ENCODE assay signal across 1 cellular context in the genomic region with DNA sequence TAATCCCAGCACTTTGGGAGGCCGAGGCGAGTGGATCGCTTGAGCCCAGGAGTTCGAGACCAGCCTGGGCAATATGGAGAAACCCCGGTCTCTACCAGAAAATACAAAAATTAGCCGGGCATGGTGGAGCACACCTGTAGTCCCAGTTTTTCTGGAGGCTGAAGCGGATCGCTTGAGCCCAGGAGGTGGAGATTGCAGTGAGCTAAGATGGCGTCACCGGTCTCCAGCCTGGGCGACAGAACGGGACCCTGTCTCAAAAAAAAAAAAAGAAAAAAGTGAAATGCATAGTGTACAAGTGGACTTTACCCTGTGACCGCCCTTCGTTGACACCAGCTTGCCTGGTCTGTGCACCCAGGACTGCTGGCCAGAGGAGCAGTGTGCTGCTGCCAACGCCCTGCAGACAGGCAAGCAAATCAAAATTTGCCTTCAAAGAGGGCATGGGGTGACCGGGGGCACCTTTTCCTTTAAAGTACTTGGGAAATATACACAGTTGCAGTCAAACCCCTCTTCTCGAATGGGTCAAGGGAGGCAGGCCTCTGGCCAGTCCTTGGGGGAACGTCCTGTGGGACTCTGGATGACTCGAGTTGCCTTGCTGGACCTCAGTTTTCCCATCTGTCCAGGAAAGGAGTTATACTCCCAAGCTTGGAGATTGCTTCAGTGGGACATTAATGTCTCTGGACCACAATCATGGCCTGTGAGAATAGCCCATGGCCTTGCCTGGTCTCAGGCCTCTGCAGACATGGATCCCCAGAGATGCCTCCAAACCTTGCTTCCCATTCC.
TF ChIP-seq lines count a peak whose summit lies in the region.

No MANE protein-coding gene starts in this region.

TF ChIP-seq in HepG2, 621 proteins besides CTCF, POLR2A, EP300 and RAD21 (continued from another document and continues in another):
- TF ChIP-seq ZFP91 (CRISPR knock-in tag; IDR thresholded peaks at IDR 0.05; ENCODE audit: borderline replicate concordance) = no peak
- no peak for TF ChIP-seq SYNCRIP (IDR thresholded peaks at IDR 0.05; ENCODE audit: insufficient read depth, low read depth, low read length)
- 0 out of 2 replicates have a peak, but pooled peaks have one; percentile 14 for TF ChIP-seq KDM6A (CRISPR knock-in tag; IDR thresholded peaks at IDR 0.05; ENCODE audit: low read depth)
- no peak for TF ChIP-seq GLMP (CRISPR knock-in tag; IDR thresholded peaks at IDR 0.05; ENCODE audit: borderline replicate concordance)
- no peak for TF ChIP-seq ZNF343 (CRISPR knock-in tag; IDR thresholded peaks at IDR 0.05)
- TF ChIP-seq, protein P1, sequence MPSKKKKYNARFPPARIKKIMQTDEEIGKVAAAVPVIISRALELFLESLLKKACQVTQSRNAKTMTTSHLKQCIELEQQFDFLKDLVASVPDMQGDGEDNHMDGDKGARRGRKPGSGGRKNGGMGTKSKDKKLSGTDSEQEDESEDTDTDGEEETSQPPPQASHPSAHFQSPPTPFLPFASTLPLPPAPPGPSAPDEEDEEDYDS (CRISPR knock-in tag; IDR thresholded peaks at IDR 0.05) = 0 out of 2 replicates have a peak, but pooled peaks have one; percentile 27
- peak; percentile 25 to 50; a peak in 3 of 4 replicates for TF ChIP-seq HMGXB4 (CRISPR knock-in tag; IDR thresholded peaks at IDR 0.05; ENCODE audit: borderline replicate concordance in 1 of 2, low read depth in 1 of 2)
- TF ChIP-seq RFXANK (CRISPR knock-in tag; IDR thresholded peaks at IDR 0.05) = no peak
- TF ChIP-seq ZKSCAN1 (IDR thresholded peaks at IDR 0.05; ENCODE audit: low read length) = no peak
- no peak for TF ChIP-seq ZNF850 (CRISPR knock-in tag; conservative IDR thresholded peaks at IDR 0.05)
- TF ChIP-seq ZNF251 (CRISPR knock-in tag; IDR thresholded peaks at IDR 0.05) = no peak
- no peak for TF ChIP-seq ZBTB7B (CRISPR knock-in tag; IDR thresholded peaks at IDR 0.05)
- TF ChIP-seq CSRNP1 (CRISPR knock-in tag; IDR thresholded peaks at IDR 0.05) = no peak
- peak; percentile 47; the same call in 1 of the 2 replicates for TF ChIP-seq PHF8 (CRISPR knock-in tag; IDR thresholded peaks at IDR 0.05)
- TF ChIP-seq SMC3 (IDR thresholded peaks at IDR 0.05; ENCODE audit: low read length) = no peak
- TF ChIP-seq ZC3H4 (CRISPR knock-in tag; IDR thresholded peaks at IDR 0.05; ENCODE audit: borderline replicate concordance) = no peak
- 0 out of 2 replicates have a peak, but pooled peaks have one; percentile 19 for TF ChIP-seq ZSCAN9 (CRISPR knock-in tag; IDR thresholded peaks at IDR 0.05; ENCODE audit: borderline replicate concordance)
- TF ChIP-seq, protein P2, sequence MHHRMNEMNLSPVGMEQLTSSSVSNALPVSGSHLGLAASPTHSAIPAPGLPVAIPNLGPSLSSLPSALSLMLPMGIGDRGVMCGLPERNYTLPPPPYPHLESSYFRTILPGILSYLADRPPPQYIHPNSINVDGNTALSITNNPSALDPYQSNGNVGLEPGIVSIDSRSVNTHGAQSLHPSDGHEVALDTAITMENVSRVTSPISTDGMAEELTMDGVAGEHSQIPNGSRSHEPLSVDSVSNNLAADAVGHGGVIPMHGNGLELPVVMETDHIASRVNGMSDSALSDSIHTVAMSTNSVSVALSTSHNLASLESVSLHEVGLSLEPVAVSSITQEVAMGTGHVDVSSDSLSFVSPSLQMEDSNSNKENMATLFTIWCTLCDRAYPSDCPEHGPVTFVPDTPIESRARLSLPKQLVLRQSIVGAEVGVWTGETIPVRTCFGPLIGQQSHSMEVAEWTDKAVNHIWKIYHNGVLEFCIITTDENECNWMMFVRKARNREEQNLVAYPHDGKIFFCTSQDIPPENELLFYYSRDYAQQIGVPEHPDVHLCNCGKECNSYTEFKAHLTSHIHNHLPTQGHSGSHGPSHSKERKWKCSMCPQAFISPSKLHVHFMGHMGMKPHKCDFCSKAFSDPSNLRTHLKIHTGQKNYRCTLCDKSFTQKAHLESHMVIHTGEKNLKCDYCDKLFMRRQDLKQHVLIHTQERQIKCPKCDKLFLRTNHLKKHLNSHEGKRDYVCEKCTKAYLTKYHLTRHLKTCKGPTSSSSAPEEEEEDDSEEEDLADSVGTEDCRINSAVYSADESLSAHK (CRISPR knock-in tag; IDR thresholded peaks at IDR 0.05; ENCODE audit: borderline replicate concordance) = no peak
- peak; percentile 80 for TF ChIP-seq SAP130 (CRISPR knock-in tag; IDR thresholded peaks at IDR 0.05; ENCODE audit: low read depth)
- peak; percentile 85 for TF ChIP-seq TBX2 (CRISPR knock-in tag; IDR thresholded peaks at IDR 0.05; ENCODE audit: borderline replicate concordance)
- no peak for TF ChIP-seq ARNTL (CRISPR knock-in tag; IDR thresholded peaks at IDR 0.05)
- TF ChIP-seq RCOR2 (CRISPR knock-in tag; IDR thresholded peaks at IDR 0.05) = 0 out of 2 replicates have a peak, but pooled peaks have one; percentile 24
- TF ChIP-seq FOXM1 (CRISPR knock-in tag; IDR thresholded peaks at IDR 0.05) = no peak
- TF ChIP-seq ZNF280D (CRISPR knock-in tag; IDR thresholded peaks at IDR 0.05) = 0 out of 2 replicates have a peak, but pooled peaks have one; percentile 28
- TF ChIP-seq ELF1 (CRISPR knock-in tag; IDR thresholded peaks at IDR 0.05) = peak; percentile 15; the same call in 1 of the 2 replicates
- no peak for TF ChIP-seq GATA4 (IDR thresholded peaks at IDR 0.05; ENCODE audit: borderline replicate concordance, low read depth)
- no peak for TF ChIP-seq ZMYM2 (CRISPR knock-in tag; IDR thresholded peaks at IDR 0.05)
- TF ChIP-seq MAFK (conservative IDR thresholded peaks at IDR 0.05 in 1 of 2, IDR thresholded peaks at IDR 0.05 in 1 of 2; ENCODE audit: low read length in 2 of 2) = no peak
- TF ChIP-seq, protein P3, sequence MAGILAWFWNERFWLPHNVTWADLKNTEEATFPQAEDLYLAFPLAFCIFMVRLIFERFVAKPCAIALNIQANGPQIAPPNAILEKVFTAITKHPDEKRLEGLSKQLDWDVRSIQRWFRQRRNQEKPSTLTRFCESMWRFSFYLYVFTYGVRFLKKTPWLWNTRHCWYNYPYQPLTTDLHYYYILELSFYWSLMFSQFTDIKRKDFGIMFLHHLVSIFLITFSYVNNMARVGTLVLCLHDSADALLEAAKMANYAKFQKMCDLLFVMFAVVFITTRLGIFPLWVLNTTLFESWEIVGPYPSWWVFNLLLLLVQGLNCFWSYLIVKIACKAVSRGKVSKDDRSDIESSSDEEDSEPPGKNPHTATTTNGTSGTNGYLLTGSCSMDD (CRISPR knock-in tag; IDR thresholded peaks at IDR 0.05) = no peak
- peak; percentile 63; the same call in 1 of the 2 replicates for TF ChIP-seq FOXJ3 (CRISPR knock-in tag; IDR thresholded peaks at IDR 0.05; ENCODE audit: borderline replicate concordance)
- no peak for TF ChIP-seq ZNF598 (CRISPR knock-in tag; IDR thresholded peaks at IDR 0.05; ENCODE audit: borderline replicate concordance)
- TF ChIP-seq SALL1 (CRISPR knock-in tag; IDR thresholded peaks at IDR 0.05) = peak; percentile 76
- TF ChIP-seq, protein P4, sequence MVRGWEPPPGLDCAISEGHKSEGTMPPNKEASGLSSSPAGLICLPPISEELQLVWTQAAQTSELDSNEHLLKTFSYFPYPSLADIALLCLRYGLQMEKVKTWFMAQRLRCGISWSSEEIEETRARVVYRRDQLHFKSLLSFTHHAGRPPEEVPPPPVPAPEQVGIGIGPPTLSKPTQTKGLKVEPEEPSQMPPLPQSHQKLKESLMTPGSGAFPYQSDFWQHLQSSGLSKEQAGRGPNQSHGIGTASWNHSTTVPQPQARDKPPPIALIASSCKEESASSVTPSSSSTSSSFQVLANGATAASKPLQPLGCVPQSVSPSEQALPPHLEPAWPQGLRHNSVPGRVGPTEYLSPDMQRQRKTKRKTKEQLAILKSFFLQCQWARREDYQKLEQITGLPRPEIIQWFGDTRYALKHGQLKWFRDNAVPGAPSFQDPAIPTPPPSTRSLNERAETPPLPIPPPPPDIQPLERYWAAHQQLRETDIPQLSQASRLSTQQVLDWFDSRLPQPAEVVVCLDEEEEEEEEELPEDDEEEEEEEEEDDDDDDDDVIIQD (CRISPR knock-in tag; IDR thresholded peaks at IDR 0.05; ENCODE audit: low read depth) = 0 out of 2 replicates have a peak, but pooled peaks have one; percentile 53
- peak; percentile 35; the same call in 1 of the 2 replicates for TF ChIP-seq MIXL1 (CRISPR knock-in tag; IDR thresholded peaks at IDR 0.05)
- TF ChIP-seq ZNF703 (CRISPR knock-in tag; IDR thresholded peaks at IDR 0.05; ENCODE audit: borderline replicate concordance) = no peak
- TF ChIP-seq, protein P5, sequence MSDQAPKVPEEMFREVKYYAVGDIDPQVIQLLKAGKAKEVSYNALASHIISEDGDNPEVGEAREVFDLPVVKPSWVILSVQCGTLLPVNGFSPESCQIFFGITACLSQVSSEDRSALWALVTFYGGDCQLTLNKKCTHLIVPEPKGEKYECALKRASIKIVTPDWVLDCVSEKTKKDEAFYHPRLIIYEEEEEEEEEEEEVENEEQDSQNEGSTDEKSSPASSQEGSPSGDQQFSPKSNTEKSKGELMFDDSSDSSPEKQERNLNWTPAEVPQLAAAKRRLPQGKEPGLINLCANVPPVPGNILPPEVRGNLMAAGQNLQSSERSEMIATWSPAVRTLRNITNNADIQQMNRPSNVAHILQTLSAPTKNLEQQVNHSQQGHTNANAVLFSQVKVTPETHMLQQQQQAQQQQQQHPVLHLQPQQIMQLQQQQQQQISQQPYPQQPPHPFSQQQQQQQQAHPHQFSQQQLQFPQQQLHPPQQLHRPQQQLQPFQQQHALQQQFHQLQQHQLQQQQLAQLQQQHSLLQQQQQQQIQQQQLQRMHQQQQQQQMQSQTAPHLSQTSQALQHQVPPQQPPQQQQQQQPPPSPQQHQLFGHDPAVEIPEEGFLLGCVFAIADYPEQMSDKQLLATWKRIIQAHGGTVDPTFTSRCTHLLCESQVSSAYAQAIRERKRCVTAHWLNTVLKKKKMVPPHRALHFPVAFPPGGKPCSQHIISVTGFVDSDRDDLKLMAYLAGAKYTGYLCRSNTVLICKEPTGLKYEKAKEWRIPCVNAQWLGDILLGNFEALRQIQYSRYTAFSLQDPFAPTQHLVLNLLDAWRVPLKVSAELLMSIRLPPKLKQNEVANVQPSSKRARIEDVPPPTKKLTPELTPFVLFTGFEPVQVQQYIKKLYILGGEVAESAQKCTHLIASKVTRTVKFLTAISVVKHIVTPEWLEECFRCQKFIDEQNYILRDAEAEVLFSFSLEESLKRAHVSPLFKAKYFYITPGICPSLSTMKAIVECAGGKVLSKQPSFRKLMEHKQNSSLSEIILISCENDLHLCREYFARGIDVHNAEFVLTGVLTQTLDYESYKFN (CRISPR knock-in tag; conservative IDR thresholded peaks at IDR 0.05) = peak; percentile 69
- no peak for TF ChIP-seq NFE2L1 (CRISPR knock-in tag; IDR thresholded peaks at IDR 0.05; ENCODE audit: borderline replicate concordance)
